17 cellular contexts compared by ENCODE assay signal in genomic region chr3:95731753-95732152, GRCh38.
DNase-seq lines count a peak whose midpoint lies in the region; ATAC-seq, FAIRE-seq and TF ChIP-seq lines count a peak whose summit lies in the region.
"Had no signal": no experiment of that assay in that cellular context is flagged by ENCODE, and none has a peak within 500 bp of the region (broad histone marks: within the 10 kb centered on the region; RNA-seq: fewer than 3 reads in every experiment).

No MANE protein-coding gene starts in this region.

- no peak for FAIRE-seq in GM12878 (lab: Jason Lieb, UNC)
- FAIRE-seq: H54 had no signal

- H3K4me1 ChIP-seq in GM12878 (ENCODE audit: control insufficient read depth, insufficient read depth, low read length) = no peaks in the 10 kb centered on the region
- no peaks in the 10 kb centered on the region for H3K4me1 ChIP-seq in foreskin keratinocyte
- no peaks in the 10 kb centered on the region for H3K4me1 ChIP-seq in right atrium auricular region
- no peaks in the 10 kb centered on the region for H3K4me1 ChIP-seq in vagina
- H3K4me1 ChIP-seq: BLaER1, Caco-2 had no signal

- H3K27ac ChIP-seq in GM12878 (ENCODE audit: control insufficient read depth, insufficient read depth) (no peak overlapping the region), foreskin keratinocyte (peak overlapping the region; percentile 3), right atrium auricular region (no peak overlapping the region), vagina (no peak overlapping the region)
- H3K27ac ChIP-seq: 22Rv1, BLaER1, GM23248 had no signal

- no peak overlapping the region for H3K9ac ChIP-seq in GM12878 (ENCODE audit: control insufficient read depth, insufficient read depth, low read length)
- H3K9ac ChIP-seq: BLaER1, GM23248 had no signal

- no peak for TF ChIP-seq EP300 in GM12878 (IDR thresholded peaks at IDR 0.05; ENCODE audit: borderline replicate concordance in 1 of 2, control insufficient read depth in 1 of 2, low read depth in 2 of 2, low read length in 2 of 2)

- peak; percentile 2 for DNase-seq in NCI-H226
- DNase-seq in GM12878 (ENCODE audit: low read depth, low spot score) = no peak
- peak; percentile 4 to 62 for DNase-seq in foreskin keratinocyte
- no peak for DNase-seq in right atrium auricular region (ENCODE audit: low spot score)
- DNase-seq in AML-193 (lab: John Stamatoyannopoulos, UW) = no peak
- DNase-seq in KBM-7 = no peak
- no peak for DNase-seq in vagina (ENCODE audit: extremely low spot score in 2 of 2)
- DNase-seq: Caco-2; CD8-positive, alpha-beta memory T cell; DND-41; GDM1; GM23248 had no signal

- BruUV-seq in GM12878 (replicated peaks; lab: Mats Ljungman, UMichigan) = no TSS peak

- WGBS in GM12878 (ENCODE audit: insufficient coverage, insufficient replicate concordance, low lambda C conversion rate, missing lambda C conversion rate) = 53% methylated on average over 1 of the region's 1 CpG

- CTCF ChIA-PET in GM12878 (lab: Yijun Ruan, JAX) = no interaction called here

- POLR2A ChIA-PET in GM12878 (lab: Charles Lee) = no interaction called here

- RAD21 ChIA-PET in GM12878 (lab: Charles Lee; ENCODE audit: unreplicated experiment) = no interaction called here

- H3K27me3 ChIP-seq in GM12878 (replicated peaks in 1 of 2; ENCODE audit: control insufficient read depth in 2 of 2, insufficient read depth in 2 of 2, low read length in 1 of 2) (no peaks in the 10 kb centered on the region), foreskin keratinocyte (no peaks in the 10 kb centered on the region), right atrium auricular region (no peaks in the 10 kb centered on the region), vagina (no peaks in the 10 kb centered on the region)
- H3K27me3 ChIP-seq: BLaER1 had no signal

- intact Hi-C loops in GM12878 (cut with micrococcal nuclease; ENCODE audit: unreplicated experiment) = no loop called here
- intact Hi-C loops in vagina (cut with DNase I) = no loop called here

- in situ Hi-C loops in GM12878 (cut with MboI) = no loop called here
- in situ Hi-C loops in KBM-7 (cut with MboI; ENCODE audit: low pct_unique_long_range_greater_than_20kb, low sequenced_read_pairs) = no loop called here

- no peak overlapping the region for H3K4me3 ChIP-seq in GM12878
- no peak overlapping the region for H3K4me3 ChIP-seq in right atrium auricular region
- no peak overlapping the region for H3K4me3 ChIP-seq in vagina
- H3K4me3 ChIP-seq: BLaER1, GM23248 had no signal

- H2AFZ ChIP-seq in GM12878 (ENCODE audit: control insufficient read depth, low read depth, low read length) = no peak overlapping the region
- H2AFZ ChIP-seq: GM23248 had no signal

- no peaks in the 10 kb centered on the region for H3K36me3 ChIP-seq in GM12878 (ENCODE audit: control insufficient read depth in 2 of 2, insufficient read depth in 2 of 2, low read length in 1 of 2)
- H3K36me3 ChIP-seq in right atrium auricular region = no peaks in the 10 kb centered on the region
- H3K36me3 ChIP-seq in vagina = no peaks in the 10 kb centered on the region
- H3K36me3 ChIP-seq: BLaER1 had no signal

- no peak overlapping the region for H3K4me2 ChIP-seq in GM12878 (ENCODE audit: control insufficient read depth, insufficient read depth)
- H3K4me2 ChIP-seq: BLaER1 had no signal

- H3K79me2 ChIP-seq in GM12878 (ENCODE audit: control insufficient read depth, insufficient read depth, low read length) = no peaks in the 10 kb centered on the region

- no peaks in the 10 kb centered on the region for H4K20me1 ChIP-seq in GM12878 (ENCODE audit: control insufficient read depth, insufficient read depth)
- H4K20me1 ChIP-seq: BLaER1 had no signal

- no peak for TF ChIP-seq RAD21 in GM12878 (IDR thresholded peaks at IDR 0.05; ENCODE audit: insufficient read depth, low read depth, low read length)

- TF ChIP-seq POLR2A in GM12878 (IDR thresholded peaks at IDR 0.05; ENCODE audit: low read depth, low read length) = no peak
- TF ChIP-seq POLR2A in vagina (IDR thresholded peaks at IDR 0.05) = no peak

- TF ChIP-seq CTCF in GM12878 (IDR thresholded peaks at IDR 0.05 in 2 of 3, conservative IDR thresholded peaks at IDR 0.05 in 1 of 3; ENCODE audit: control insufficient read depth in 2 of 3, extremely low read depth in 1 of 3, insufficient read depth in 1 of 3, low read depth in 3 of 3, low read length in 3 of 3) (no peak), foreskin keratinocyte (conservative IDR thresholded peaks at IDR 0.05) (no peak), right atrium auricular region (IDR thresholded peaks at IDR 0.05) (no peak), vagina (IDR thresholded peaks at IDR 0.05) (no peak)

- peak; percentile 70 for ATAC-seq in GM18511 (IDR thresholded peaks at IDR 0.05; ENCODE audit: unreplicated experiment)
- no peak; the same call in 1 of the 3 replicates for ATAC-seq in GM12878
- no peak for ATAC-seq in foreskin keratinocyte
- ATAC-seq: HCT116 had no signal

- SMC1A ChIA-PET in GM12878 (lab: Charles Lee; ENCODE audit: uncharacterized antibody, unreplicated experiment) = no interaction called here

- no peaks in the 10 kb centered on the region for H3K9me3 ChIP-seq in GM12878 (replicated peaks; ENCODE audit: control insufficient read depth, insufficient read depth, low read length)
- no peaks in the 10 kb centered on the region for H3K9me3 ChIP-seq in right atrium auricular region
- H3K9me3 ChIP-seq in vagina = no peaks in the 10 kb centered on the region
- H3K9me3 ChIP-seq: BLaER1, Caco-2 had no signal

TF ChIP-seq in GM12878, 131 proteins besides CTCF, POLR2A, EP300 and RAD21:
- TF ChIP-seq RAD51 (IDR thresholded peaks at IDR 0.05) (no peak), ZZZ3 (IDR thresholded peaks at IDR 0.05; ENCODE audit: control insufficient read depth, insufficient read length, low read depth) (no peak), CHD4 (IDR thresholded peaks at IDR 0.05) (no peak), SMAD1 (IDR thresholded peaks at IDR 0.05; ENCODE audit: low read depth, partially characterized antibody) (no peak), NFIC (IDR thresholded peaks at IDR 0.05; ENCODE audit: low read depth, low read length) (peak; percentile 30; the same call in 1 of the 2 replicates), ZSCAN29 (IDR thresholded peaks at IDR 0.05) (no peak), PBX3 (IDR thresholded peaks at IDR 0.05; ENCODE audit: insufficient replicate concordance, low read depth, low read length) (no peak), MLLT1 (IDR thresholded peaks at IDR 0.05) (no peak), RBBP5 (conservative IDR thresholded peaks at IDR 0.05) (no peak), PKNOX1 (IDR thresholded peaks at IDR 0.05) (no peak), E2F4 (IDR thresholded peaks at IDR 0.05; ENCODE audit: low read depth, low read length) (no peak), JUND (IDR thresholded peaks at IDR 0.05; ENCODE audit: low read depth, low read length) (no peak), NR2C2 (IDR thresholded peaks at IDR 0.05; ENCODE audit: borderline replicate concordance, control insufficient read depth, insufficient read length, low read depth) (no peak), JUNB (IDR thresholded peaks at IDR 0.05) (peak; percentile 62), ZNF622 (IDR thresholded peaks at IDR 0.05) (no peak), IKZF2 (IDR thresholded peaks at IDR 0.05) (no peak), SREBF2 (IDR thresholded peaks at IDR 0.05; ENCODE audit: low read length) (no peak), IKZF1 (conservative IDR thresholded peaks at IDR 0.05) (no peak)

Comparison
In these comparisons a context has a peak if more than half of its experiments do, and no peak if none do; other contexts are left out.
1. DNase-seq: peak in NCI-H226 (single experiment) and foreskin keratinocyte (2 of 2); none in GM12878 (single experiment), right atrium auricular region (single experiment), AML-193 (0 of 2), KBM-7 (single experiment) and vagina (0 of 2).